8 cellular contexts compared by ENCODE assay signal in the genomic region with DNA sequence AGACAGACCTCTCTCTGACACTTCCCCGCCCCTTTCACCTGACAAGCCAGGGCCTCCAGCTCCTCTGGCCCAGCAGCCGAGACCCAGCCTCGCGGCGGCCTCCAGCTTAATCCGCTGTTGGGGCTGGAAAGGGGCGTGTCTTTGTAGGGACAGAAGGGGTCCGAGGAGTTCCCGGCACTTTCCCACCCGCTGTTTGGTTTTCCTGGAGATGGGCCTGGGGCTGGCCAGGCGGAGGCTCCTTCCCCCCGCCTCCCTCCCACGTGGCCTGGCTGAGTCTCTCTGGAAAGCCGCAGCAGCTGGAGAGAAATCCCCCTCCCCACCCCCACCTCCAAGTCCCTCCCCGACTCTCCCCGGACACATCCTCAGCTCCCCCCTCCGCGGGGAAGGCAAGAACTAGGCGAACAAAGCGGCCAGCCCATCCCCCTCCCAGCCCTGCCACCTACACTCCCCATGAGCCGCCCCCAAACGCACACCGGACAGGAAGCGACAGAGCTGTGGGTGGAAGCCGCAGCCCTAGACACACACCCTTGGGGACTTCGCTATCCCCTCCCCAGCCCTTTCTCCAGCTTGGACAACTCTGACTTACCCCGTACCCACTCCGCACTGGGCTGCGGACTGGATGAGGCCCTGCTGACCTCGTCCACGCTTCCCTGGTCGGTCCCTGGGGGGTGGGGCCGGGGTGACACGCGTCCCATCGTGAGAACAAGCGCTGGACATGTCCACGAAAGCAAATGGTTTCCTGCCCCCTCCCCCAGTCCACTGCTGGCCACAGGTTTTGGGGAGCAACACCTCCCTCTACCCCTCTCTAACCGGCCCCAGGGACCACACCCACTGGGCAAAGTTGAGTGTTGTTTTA. TPM values are rescaled to one million over a fixed set of nuclear protein-coding genes. Genes with fewer than 3 reads are reported as not detected.
DNase-seq lines count a peak whose midpoint lies in the region; ATAC-seq and TF ChIP-seq lines count a peak whose summit lies in the region.

No MANE protein-coding gene starts in this region.

- H3K4me1 Mint-ChIP-seq in CD4-positive, alpha-beta T cell (ENCODE audit: low read depth): peaks cover 16% of the 10 kb centered on the region

- 0 to 2% (median 1%) methylated on average over 13 to 39 of the region's 39 CpGs for WGBS in adrenal gland, 4 donors

- H3K27me3 ChIP-seq in CD4-positive, alpha-beta T cell (ENCODE audit: control insufficient read depth, insufficient read depth, low read length): peaks cover 58% of the 10 kb centered on the region
- H3K27me3 ChIP-seq in adrenal gland (no peaks in the 10 kb centered on the region), rectal smooth muscle tissue (ENCODE audit: control insufficient read depth, insufficient read depth, low read length) (peaks cover 17% of the 10 kb centered on the region)

- DNase-seq in CD4-positive, alpha-beta T cell: no peak
- DNase-seq in HFF-Myc (ENCODE audit: extremely low read depth, low read depth) (no peak), adrenal gland (peak; percentile 60 to 79 (median 69)), hypothalamus (lab: John Stamatoyannopoulos, UW) (peak in 42 of 51 donors; percentile 14 to 75 (median 48)), GM19240 (ENCODE audit: insufficient read length, low spot score) (no peak)

- POLR2A ChIA-PET in CD4-positive, alpha-beta T cell (lab: Charles Lee): interaction anchor here (0.5 kb wide), 1 partner anchor 522 kb away, joined by 4 read pairs; no protein-coding TSS in a partner anchor

- no peak overlapping the region for H3K27ac ChIP-seq in CD4-positive, alpha-beta T cell (ENCODE audit: low read depth, low read length)
- H3K27ac ChIP-seq in adrenal gland (peak overlapping the region in 3 of 5 donors; percentile 13 to 79 (median 49)), rectal smooth muscle tissue (ENCODE audit: low read depth, low read length) (no peak overlapping the region)

- H3K4me3 ChIP-seq in HFF-Myc (replicated peaks; ENCODE audit: low read depth, low read length) (peak overlapping the region; percentile 57), adrenal gland (peak overlapping the region in 2 of 4 donors; percentile 36 to 77), rectal smooth muscle tissue (ENCODE audit: low read length) (peak overlapping the region; percentile 81)

- CTCF ChIA-PET in CD4-positive, alpha-beta T cell (lab: Charles Lee): no interaction called here

- no peak overlapping the region for H3K9ac ChIP-seq in rectal smooth muscle tissue (ENCODE audit: low read length)

- peak overlapping the region; percentile 72 for H3K4me3 Mint-ChIP-seq in CD4-positive, alpha-beta T cell

- peaks cover 85% of the 10 kb centered on the region for H3K27me3 Mint-ChIP-seq in CD4-positive, alpha-beta T cell

- H3K27ac Mint-ChIP-seq in CD4-positive, alpha-beta T cell: no peak overlapping the region

- ATAC-seq in CD4-positive, alpha-beta T cell (ENCODE audit: poor library complexity): no peak
- ATAC-seq in HG02981 (IDR thresholded peaks at IDR 0.05; ENCODE audit: unreplicated experiment) (no peak), HG02588 (IDR thresholded peaks at IDR 0.05; ENCODE audit: unreplicated experiment) (no peak)

- H3K9me3 ChIP-seq in CD4-positive, alpha-beta T cell (ENCODE audit: control insufficient read depth, low read length): no peaks in the 10 kb centered on the region
- no peaks in the 10 kb centered on the region for H3K9me3 ChIP-seq in adrenal gland (replicated peaks in 1 of 3)

- intact Hi-C loops in CD4-positive, alpha-beta T cell (cut with DNase I, micrococcal nuclease): no loop called here
- intact Hi-C loops in adrenal gland (cut with DNase I): no loop called here

- H3K4me1 ChIP-seq in adrenal gland (replicated peaks in 1 of 2) (peaks cover 13 to 16% of the 10 kb centered on the region in 2 donors), rectal smooth muscle tissue (ENCODE audit: control insufficient read depth, insufficient read depth, low read length) (peaks cover 10% of the 10 kb centered on the region)

- no peak for TF ChIP-seq CTCF in CD4-positive, alpha-beta T cell (IDR thresholded peaks at IDR 0.05)
- TF ChIP-seq CTCF in HFF-Myc (IDR thresholded peaks at IDR 0.05; ENCODE audit: low read depth, low read length, missing control alignments) (no peak), adrenal gland (IDR thresholded peaks at IDR 0.05) (no peak)

- TF ChIP-seq POLR2A in adrenal gland (IDR thresholded peaks at IDR 0.05): no peak

- H3K36me3 Mint-ChIP-seq in CD4-positive, alpha-beta T cell (ENCODE audit: low read depth): no peaks in the 10 kb centered on the region

- H3K36me3 ChIP-seq in adrenal gland (replicated peaks in 1 of 2) (no peaks in the 10 kb centered on the region), rectal smooth muscle tissue (ENCODE audit: control insufficient read depth, insufficient read depth, low read length) (no peaks in the 10 kb centered on the region)

- no peaks in the 10 kb centered on the region for H3K9me3 Mint-ChIP-seq in CD4-positive, alpha-beta T cell

RNA-seq across cellular contexts. Expression of a gene that starts 1.2 kb away (rescaled TPM):
- total RNA-seq in CD4-positive, alpha-beta T cell: not detected
- total RNA-seq in adrenal gland: 10 to 100 TPM in 6 of 8 donors, 1 to 10 TPM in 2; 4.7 to 27.2 (median 13.8) TPM
- 10 to 100 TPM in 2 of 3 donors, 1 to 10 TPM in 1; 8.6 to 24.3 (median 11.4) TPM for polyA plus RNA-seq in adrenal gland

RNA-seq across cellular contexts. Expression of a gene that starts 43.8 kb away (rescaled TPM):
- not detected for total RNA-seq in CD4-positive, alpha-beta T cell
- total RNA-seq in adrenal gland: under 1 TPM in 2 of 8 donors, not detected in 6; 0.27 to 0.29 TPM
- under 1 TPM in 2 of 3 donors, not detected in 1; 0.13 to 0.32 TPM for polyA plus RNA-seq in adrenal gland

Comparison
In these comparisons a context has a peak if more than half of its experiments do, and no peak if none do; other contexts are left out.
1. DNase-seq: peak in adrenal gland (7 of 7) and hypothalamus (42 of 51); none in CD4-positive, alpha-beta T cell (0 of 10), HFF-Myc (single experiment) and GM19240 (single experiment).
2. H3K27ac ChIP-seq: peak in adrenal gland (3 of 5); none in CD4-positive, alpha-beta T cell (single experiment) and rectal smooth muscle tissue (single experiment).
3. RNA of a gene that starts 1.2 kb away (total RNA-seq): 4.7 to 27.2 TPM in adrenal gland; not detected in CD4-positive, alpha-beta T cell; every median in the first group is over 4 times any median in the second.